Comparison of ENCODE assay signal across 12 cellular contexts in the genomic region with DNA sequence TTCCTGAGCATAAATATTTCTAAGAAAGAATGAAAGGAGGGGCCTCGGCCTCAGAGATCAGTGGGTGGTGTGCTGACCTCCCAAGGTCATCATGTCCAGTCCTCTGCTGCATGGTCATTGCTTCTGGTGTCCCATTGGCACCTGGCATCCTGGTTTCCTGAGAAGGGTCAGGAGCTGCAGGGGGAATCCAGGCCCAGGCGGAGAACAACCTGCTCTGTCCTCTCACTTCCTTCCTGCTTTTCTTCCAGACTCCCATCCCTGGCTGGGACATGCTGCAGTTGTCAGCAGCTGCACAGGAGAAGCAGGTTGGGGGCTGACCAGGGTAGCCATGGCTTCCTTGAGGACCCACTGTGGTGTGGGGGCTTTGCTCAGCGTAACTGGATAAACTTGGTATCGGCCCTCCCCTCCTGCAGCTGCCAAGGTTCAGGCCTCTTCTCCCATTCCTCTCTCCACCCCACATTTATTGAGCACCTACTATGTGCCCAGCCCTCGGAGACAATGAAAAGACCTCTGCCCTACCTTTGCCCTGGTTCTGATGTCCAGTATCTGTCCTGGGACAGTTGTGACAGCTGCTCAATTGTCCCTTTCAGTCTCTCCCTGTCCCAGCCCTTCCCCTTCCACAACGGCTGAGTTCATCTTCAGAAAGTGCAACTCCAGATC.
DNase-seq lines count a peak whose midpoint lies in the region; FAIRE-seq and TF ChIP-seq lines count a peak whose summit lies in the region.
"Had no signal": no experiment of that assay in that cellular context is flagged by ENCODE, and none has a peak within 500 bp of the region (broad histone marks: within the 10 kb centered on the region; RNA-seq: fewer than 3 reads in every experiment).

No MANE protein-coding gene starts in this region.

- FAIRE-seq in astrocyte (lab: Jason Lieb, UNC), result no peak
- FAIRE-seq in keratinocyte (lab: Jason Lieb, UNC), result no peak
- no peak for FAIRE-seq in urothelium cell line (lab: Jason Lieb, UNC)
- FAIRE-seq: endometrium had no signal

- peaks cover 24% of the 10 kb centered on the region for H3K4me1 Mint-ChIP-seq in HFFc6 (ENCODE audit: low read depth)
- H3K4me1 Mint-ChIP-seq in astrocyte (ENCODE audit: low read depth, unreplicated experiment), result peaks cover 2% of the 10 kb centered on the region
- peaks cover 25 to 37% of the 10 kb centered on the region in 2 donors for H3K4me1 Mint-ChIP-seq in immature natural killer cell
- no peaks in the 10 kb centered on the region for H3K4me1 Mint-ChIP-seq in progenitor cell of endocrine pancreas (ENCODE audit: low read depth)

- H3K79me2 ChIP-seq in astrocyte (ENCODE audit: insufficient read depth, low read length) (no peaks in the 10 kb centered on the region), keratinocyte (ENCODE audit: control insufficient read depth, insufficient read depth, low read length) (no peaks in the 10 kb centered on the region)

- H4K20me1 ChIP-seq in astrocyte (ENCODE audit: insufficient read depth, low read length) (no peaks in the 10 kb centered on the region), keratinocyte (ENCODE audit: control insufficient read depth, extremely low read depth, insufficient read depth, low read length) (no peaks in the 10 kb centered on the region)

- H3K36me3 ChIP-seq in astrocyte (ENCODE audit: insufficient read depth, low read length) (no peaks in the 10 kb centered on the region), keratinocyte (ENCODE audit: control insufficient read depth in 2 of 2, extremely low read depth in 1 of 2, insufficient read depth in 2 of 2, low read length in 2 of 2) (no peaks in the 10 kb centered on the region), skeletal muscle tissue (ENCODE audit: control insufficient read depth in 3 of 3, insufficient read depth in 3 of 3, low read length in 3 of 3) (no peaks in the 10 kb centered on the region)

- H3K27me3 Mint-ChIP-seq in HFFc6 (ENCODE audit: insufficient read depth) (no peaks in the 10 kb centered on the region), astrocyte (ENCODE audit: low read depth, unreplicated experiment) (peaks cover 49% of the 10 kb centered on the region), immature natural killer cell (ENCODE audit: low read depth in 3 of 3) (peaks cover 5 to 11% (median 5%) of the 10 kb centered on the region in 3 donors), progenitor cell of endocrine pancreas (peaks cover 5% of the 10 kb centered on the region)

- H3K4me2 ChIP-seq in astrocyte (ENCODE audit: low read length) (peak overlapping the region; percentile 67), keratinocyte (ENCODE audit: control insufficient read depth, extremely low read depth, insufficient read depth, low read depth, low read length) (peak overlapping the region; percentile 42)

- no peaks in the 10 kb centered on the region for H3K27me3 ChIP-seq in astrocyte (ENCODE audit: insufficient read depth, low read length)
- no peaks in the 10 kb centered on the region for H3K27me3 ChIP-seq in keratinocyte (ENCODE audit: control insufficient read depth, extremely low read depth, insufficient read depth, low read length)
- no peaks in the 10 kb centered on the region for H3K27me3 ChIP-seq in skeletal muscle tissue (ENCODE audit: control insufficient read depth in 3 of 3, insufficient read depth in 3 of 3, low read length in 3 of 3)

- H3K9ac ChIP-seq in astrocyte (ENCODE audit: low read length), result no peak overlapping the region
- no peak overlapping the region for H3K9ac ChIP-seq in keratinocyte (ENCODE audit: control insufficient read depth, extremely low read depth, insufficient read depth, low read length)
- peak overlapping the region in 1 of 3 donors; percentile 72 for H3K9ac ChIP-seq in skeletal muscle tissue (ENCODE audit: low read depth in 1 of 3, low read length in 3 of 3)

- H3K9me3 ChIP-seq in astrocyte (ENCODE audit: insufficient read depth, low read depth, low read length) (no peaks in the 10 kb centered on the region), keratinocyte (ENCODE audit: control insufficient read depth, low read depth, low read length) (no peaks in the 10 kb centered on the region), skeletal muscle tissue (ENCODE audit: control insufficient read depth in 3 of 3, low read length in 3 of 3) (no peaks in the 10 kb centered on the region)

- H3K4me1 ChIP-seq in astrocyte (ENCODE audit: insufficient read depth, low read length) (peaks cover 9% of the 10 kb centered on the region), keratinocyte (ENCODE audit: control insufficient read depth, extremely low read depth, insufficient read depth, low read length) (peaks cover 10% of the 10 kb centered on the region), skeletal muscle tissue (ENCODE audit: control insufficient read depth in 3 of 3, insufficient read depth in 3 of 3, low read length in 3 of 3) (peaks cover 21 to 31% (median 25%) of the 10 kb centered on the region in 3 donors)

- H3K27ac ChIP-seq in astrocyte (ENCODE audit: low read depth, low read length), result no peak overlapping the region
- H3K27ac ChIP-seq in keratinocyte (ENCODE audit: control insufficient read depth, insufficient read depth, low read length), result no peak overlapping the region
- peak overlapping the region; percentile 73 for H3K27ac ChIP-seq in skeletal muscle tissue (ENCODE audit: low read depth, low read length)

- H3K9me3 Mint-ChIP-seq in HFFc6, result no peaks in the 10 kb centered on the region
- peaks cover 4% of the 10 kb centered on the region for H3K9me3 Mint-ChIP-seq in astrocyte (ENCODE audit: unreplicated experiment)
- no peaks in the 10 kb centered on the region for H3K9me3 Mint-ChIP-seq in immature natural killer cell
- no peaks in the 10 kb centered on the region for H3K9me3 Mint-ChIP-seq in progenitor cell of endocrine pancreas (ENCODE audit: low read depth)
- H3K9me3 Mint-ChIP-seq: activated naive CD4-positive, alpha-beta T cell treated with anti-CD3 and anti-CD28 coated beads, Interleukin-2, amount 50 U/mL, for 72 hours; CD8-positive, alpha-beta T cell; naive B cell had no signal

- H2AFZ ChIP-seq in astrocyte (ENCODE audit: low read depth, low read length) (no peak overlapping the region), keratinocyte (ENCODE audit: control insufficient read depth, low read length) (no peak overlapping the region)

- TF ChIP-seq CTCF in HFFc6 (IDR thresholded peaks at IDR 0.05) (no peak), astrocyte (IDR thresholded peaks at IDR 0.05; ENCODE audit: insufficient read depth, low read depth, low read length) (no peak), keratinocyte (optimal IDR thresholded peaks at IDR 0.05 in 1 of 3, IDR thresholded peaks at IDR 0.05 in 1 of 3, conservative IDR thresholded peaks at IDR 0.05 in 1 of 3; ENCODE audit: extremely low read depth in 1 of 3, insufficient read depth in 2 of 3, low read length in 3 of 3) (no peak), progenitor cell of endocrine pancreas (IDR thresholded peaks at IDR 0.05; ENCODE audit: unreplicated experiment) (no peak), GM13977 (IDR thresholded peaks at IDR 0.05; ENCODE audit: extremely low read depth, insufficient read depth, missing control alignments) (no peak)

- in situ Hi-C loops in GM13977 (cut with MboI; ENCODE audit: low pct_unique_long_range_greater_than_20kb, low sequenced_read_pairs, unreplicated experiment), result no loop called here

- no peak for DNase-seq in HFFc6
- DNase-seq in astrocyte (ENCODE audit: low read depth), result no peak
- DNase-seq in keratinocyte (ENCODE audit: low read depth, low spot score), result no peak
- no peak for DNase-seq in immature natural killer cell
- DNase-seq in urothelium cell line (ENCODE audit: low spot score), result no peak
- no peak for DNase-seq in progenitor cell of endocrine pancreas (ENCODE audit: low spot score, unreplicated experiment)
- DNase-seq in GM13977 (ENCODE audit: low spot score), result no peak
- DNase-seq: naive B cell had no signal

- dilution Hi-C loops in keratinocyte (cut with MboI; ENCODE audit: extremely low pct_ligation_motif_present, low sequenced_read_pairs), result no loop called here

- H3K36me3 Mint-ChIP-seq in HFFc6 (ENCODE audit: low read depth) (no peaks in the 10 kb centered on the region), astrocyte (ENCODE audit: low read depth, unreplicated experiment) (peaks cover 2% of the 10 kb centered on the region), immature natural killer cell (peaks cover 0 to 3% (median 0%) of the 10 kb centered on the region in 3 donors), progenitor cell of endocrine pancreas (ENCODE audit: insufficient read depth) (no peaks in the 10 kb centered on the region)
- H3K36me3 Mint-ChIP-seq: activated naive CD4-positive, alpha-beta T cell treated with anti-CD3 and anti-CD28 coated beads, Interleukin-2, amount 50 U/mL, for 72 hours; CD8-positive, alpha-beta T cell; naive B cell had no signal

- H3K27ac Mint-ChIP-seq in HFFc6 (peak overlapping the region; percentile 74), astrocyte (ENCODE audit: unreplicated experiment) (no peak overlapping the region), immature natural killer cell (peak overlapping the region in 1 of 6 donors; percentile 51), progenitor cell of endocrine pancreas (no peak overlapping the region)
- H3K27ac Mint-ChIP-seq: activated naive CD4-positive, alpha-beta T cell treated with anti-CD3 and anti-CD28 coated beads, Interleukin-2, amount 50 U/mL, for 72 hours; CD8-positive, alpha-beta T cell had no signal

- H3K9me1 ChIP-seq in keratinocyte (ENCODE audit: control insufficient read depth, extremely low read depth, insufficient read depth, low read length), result no peaks in the 10 kb centered on the region

- no peak overlapping the region for H3K4me3 ChIP-seq in astrocyte (ENCODE audit: insufficient read depth, low read depth, low read length)
- H3K4me3 ChIP-seq in keratinocyte (ENCODE audit: control insufficient read depth in 2 of 3, extremely low read depth in 1 of 3, insufficient read depth in 2 of 3, low read depth in 1 of 3, low read length in 3 of 3), result no peak overlapping the region
- H3K4me3 ChIP-seq in skeletal muscle tissue (ENCODE audit: low read length in 3 of 3), result peak overlapping the region in 2 of 3 donors; percentile 20 to 67

- H3K4me3 Mint-ChIP-seq in HFFc6 (0 out of 2 replicates have a peak overlapping the region, but pooled peaks have one; percentile 4), astrocyte (ENCODE audit: unreplicated experiment) (no peak overlapping the region), immature natural killer cell (peak overlapping the region in 1 of 5 donors; percentile 30), progenitor cell of endocrine pancreas (ENCODE audit: low read depth) (no peak overlapping the region)
- H3K4me3 Mint-ChIP-seq: CD8-positive, alpha-beta T cell had no signal

Comparison
In these comparisons a context has a peak if more than half of its experiments do, and no peak if none do; other contexts are left out.
1. H3K4me3 ChIP-seq: peak in skeletal muscle tissue (2 of 3); none in astrocyte (single experiment) and keratinocyte (0 of 3).